Comparison of ENCODE assay signal across 9 cellular contexts in the genomic region with DNA sequence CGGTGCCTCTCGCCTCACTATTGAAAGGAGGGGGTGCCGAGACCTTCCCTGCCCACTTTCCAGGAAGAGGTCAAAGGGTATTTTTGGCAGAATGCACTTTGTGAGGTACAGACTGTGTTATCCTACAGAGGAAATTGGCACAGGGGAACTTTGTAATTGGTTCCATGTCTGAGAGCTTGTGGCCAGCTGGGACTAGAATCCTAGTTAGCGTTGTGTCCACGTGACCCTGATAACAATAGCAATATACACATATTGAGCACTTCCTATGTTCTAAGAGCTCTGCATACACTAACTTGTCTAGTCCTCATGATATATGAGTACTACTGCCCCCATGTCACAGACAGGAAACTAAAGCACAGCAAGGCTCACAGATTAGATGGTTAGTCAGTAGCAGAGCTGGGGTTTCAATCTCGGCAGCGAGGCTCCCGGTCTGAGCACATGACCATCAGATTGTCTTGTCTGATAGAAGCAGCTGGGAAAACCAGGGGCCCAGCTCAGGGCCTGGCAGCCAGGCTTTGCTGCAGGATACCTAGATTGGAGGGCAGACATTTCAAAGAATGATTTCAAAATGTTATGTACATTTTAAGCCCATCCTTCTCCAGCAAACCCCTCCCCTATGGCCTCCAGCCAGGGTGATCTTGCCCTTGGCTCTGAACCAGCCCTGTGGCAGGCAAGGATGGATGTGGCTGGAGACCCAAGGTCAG. TPM values are rescaled to one million over a fixed set of nuclear protein-coding genes. Genes with fewer than 3 reads are reported as not detected.
DNase-seq lines count a peak whose midpoint lies in the region; ATAC-seq and TF ChIP-seq lines count a peak whose summit lies in the region.
"Had no signal": no experiment of that assay in that cellular context is flagged by ENCODE, and none has a peak within 500 bp of the region (broad histone marks: within the 10 kb centered on the region; RNA-seq: fewer than 3 reads in every experiment).

No MANE protein-coding gene starts in this region.

- TF ChIP-seq CTCF in activated B cell treated with CpG ODN at 0.5 μM for 24 hours (IDR thresholded peaks at IDR 0.05) = no peak
- TF ChIP-seq CTCF in natural killer cell (IDR thresholded peaks at IDR 0.05) = no peak
- TF ChIP-seq CTCF in upper lobe of left lung (IDR thresholded peaks at IDR 0.05) = no peak

- peak overlapping the region; percentile 69 for H3K27ac Mint-ChIP-seq in activated B cell treated with CpG ODN at 0.5 μM for 24 hours
- peak overlapping the region; percentile 85 to 93 for H3K27ac Mint-ChIP-seq in natural killer cell

- H3K27ac ChIP-seq in upper lobe of left lung = peak overlapping the region; percentile 85 to 96 (median 86)

- H3K27me3 Mint-ChIP-seq in activated B cell treated with CpG ODN at 0.5 μM for 24 hours (no peaks in the 10 kb centered on the region), natural killer cell (ENCODE audit: low read depth in 2 of 2) (no peaks in the 10 kb centered on the region)

- H3K4me1 Mint-ChIP-seq in activated B cell treated with CpG ODN at 0.5 μM for 24 hours = peaks cover 53% of the 10 kb centered on the region
- peaks cover 36 to 72% of the 10 kb centered on the region in 2 donors for H3K4me1 Mint-ChIP-seq in natural killer cell

- peaks cover 30% of the 10 kb centered on the region for H3K36me3 Mint-ChIP-seq in activated B cell treated with CpG ODN at 0.5 μM for 24 hours (ENCODE audit: low read depth)
- no peaks in the 10 kb centered on the region for H3K36me3 Mint-ChIP-seq in natural killer cell

- no peaks in the 10 kb centered on the region for H3K9me3 Mint-ChIP-seq in activated B cell treated with CpG ODN at 0.5 μM for 24 hours
- H3K9me3 Mint-ChIP-seq in natural killer cell = no peaks in the 10 kb centered on the region

- 2 to 5% methylated on average over 6 to 8 of the region's 8 CpGs for whole genome bisulfite sequencing in upper lobe of left lung, 2 donors

- H3K4me3 Mint-ChIP-seq in activated B cell treated with CpG ODN at 0.5 μM for 24 hours (peak overlapping the region; percentile 86), natural killer cell (peak overlapping the region; percentile 85)

- POLR2A ChIA-PET in activated B cell treated with CpG ODN at 0.5 μM for 24 hours (lab: Charles Lee) = interaction anchor here (0.6 to 3.3 kb wide), 8 partner anchors 11 to 420 kb away, joined by 3 to 46 read pairs (median 6); a partner anchor contains a TSS

- DNase-seq in NCI-H1092 treated with DMSO at 0.1 percent for 48 hours (lab: John Stamatoyannopoulos, UW) = peak; percentile 35
- no peak for DNase-seq in NCI-H1092 (lab: John Stamatoyannopoulos, UW)
- peak; percentile 62 for DNase-seq in MV-4-11 (lab: John Stamatoyannopoulos, UW)
- no peak for DNase-seq in activated B cell treated with CpG ODN at 0.5 μM for 24 hours
- DNase-seq in epidermal melanocyte (ENCODE audit: insufficient read length, low spot score) = peak; percentile 74
- DNase-seq in natural killer cell = no peak
- peak in 1 of 2 donors; percentile 63 for DNase-seq in upper lobe of left lung

- H3K27me3 ChIP-seq in upper lobe of left lung = no peaks in the 10 kb centered on the region

- TF ChIP-seq POLR2A in upper lobe of left lung (IDR thresholded peaks at IDR 0.05) = peak in 1 of 4 donors; percentile 33

- CTCF ChIA-PET in activated B cell treated with CpG ODN at 0.5 μM for 24 hours (lab: Charles Lee) = interaction anchor here (0.8 to 2.8 kb wide), 5 partner anchors 8 to 63 kb away, joined by 3 to 17 read pairs (median 7); no protein-coding TSS in a partner anchor

- peaks cover 31 to 61% (median 53%) of the 10 kb centered on the region in 4 donors for H3K4me1 ChIP-seq in upper lobe of left lung

- H3K9me3 ChIP-seq in upper lobe of left lung = no peaks in the 10 kb centered on the region
- H3K9me3 ChIP-seq: A549 had no signal

- intact Hi-C loops in activated B cell treated with CpG ODN at 0.5 μM for 24 hours (cut with micrococcal nuclease) = loop anchor here (1.0 to 2.0 kb wide), 4 partner anchors 8 to 65 kb away; a partner anchor contains a TSS
- intact Hi-C loops in natural killer cell (cut with micrococcal nuclease) = loop anchor here (2.0 kb wide), 1 partner anchor 37 kb away; no protein-coding TSS in a partner anchor

- H3K36me3 ChIP-seq in upper lobe of left lung = peaks cover 0 to 14% (median 13%) of the 10 kb centered on the region in 4 donors

- ATAC-seq in HG02642 (IDR thresholded peaks at IDR 0.05; ENCODE audit: poor library complexity, unreplicated experiment) (peak; percentile 82), activated B cell treated with CpG ODN at 0.5 μM for 24 hours (ENCODE audit: low read depth) (peak; percentile 51), natural killer cell (peak; percentile 69 to 73 (median 70)), upper lobe of left lung (ENCODE audit: low FRiP score in 2 of 2) (peak; percentile 5 to 8)

- peak in 1 of 4 donors; percentile 32 for TF ChIP-seq EP300 in upper lobe of left lung (IDR thresholded peaks at IDR 0.05)

- H3K4me3 ChIP-seq in upper lobe of left lung = peak overlapping the region in 3 of 4 donors; percentile 51 to 61 (median 59)
- H3K4me3 ChIP-seq: A549 had no signal

RNA-seq across cellular contexts. Expression of a gene that starts 1.4 kb away (rescaled TPM):
- total RNA-seq in activated B cell treated with CpG ODN at 0.5 μM for 24 hours (20.1 and 22.7 TPM in 2 replicates), natural killer cell (10 to 100 TPM; 39.4 to 52.1 (median 49.9) TPM), upper lobe of left lung (10 to 100 TPM; 56.7 to 90.1 (median 80.1) TPM)

Comparison
In these comparisons a context has a peak if more than half of its experiments do, and no peak if none do; other contexts are left out.
1. DNase-seq: peak in NCI-H1092 treated with DMSO at 0.1 percent for 48 hours (single experiment), MV-4-11 (single experiment) and epidermal melanocyte (single experiment); none in NCI-H1092 (single experiment), activated B cell treated with CpG ODN at 0.5 μM for 24 hours (single experiment) and natural killer cell (single experiment).
2. ATAC-seq: peak in every context shown above with its lines; median percentile 82 in HG02642; 70 in natural killer cell; 51 in activated B cell treated with CpG ODN at 0.5 μM for 24 hours; 6 in upper lobe of left lung.